ENCODE assay signal across 2 cellular contexts in the genomic region with DNA sequence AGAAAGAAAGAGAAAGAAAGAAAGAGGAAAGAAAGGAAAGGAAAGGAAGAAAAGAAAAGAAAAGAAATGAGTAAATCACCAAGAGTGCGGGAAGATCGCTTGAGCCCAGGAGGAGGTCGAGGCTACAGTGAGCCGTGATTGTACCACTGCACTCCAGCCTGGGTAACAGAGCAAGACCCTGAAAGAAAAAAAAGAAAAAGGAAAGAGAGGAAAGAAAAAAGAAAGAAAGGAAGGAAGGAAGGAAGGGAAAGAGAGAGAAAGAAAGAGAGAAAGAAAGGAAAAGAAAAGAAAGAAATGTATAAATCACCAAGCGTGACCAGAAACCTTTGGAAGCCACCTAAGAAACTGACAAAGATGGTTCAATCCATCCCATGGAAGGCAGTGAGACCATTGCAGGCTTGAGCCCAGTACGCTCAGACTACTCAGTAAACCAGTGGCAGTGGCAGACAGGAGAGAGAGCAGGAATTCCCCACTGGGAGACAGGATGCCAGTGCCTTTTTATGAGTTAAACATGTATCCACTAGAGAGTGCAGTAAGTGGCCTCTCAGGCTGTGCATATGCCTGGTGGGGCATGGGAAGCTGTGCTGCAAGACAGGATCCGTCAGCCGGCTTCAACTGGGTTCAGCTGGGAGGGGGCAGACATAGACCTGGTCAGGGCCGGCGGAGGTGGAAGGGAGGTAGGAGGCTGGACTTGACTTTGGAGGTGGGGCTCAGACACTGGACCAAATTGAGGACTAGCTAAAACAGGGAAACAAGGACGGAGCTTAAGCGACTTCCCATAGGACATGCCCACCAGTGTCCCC.
TF ChIP-seq lines count a peak whose summit lies in the region.

No MANE protein-coding gene starts in this region.

TF ChIP-seq in HEK293, 187 proteins besides CTCF, POLR2A, EP300 and RAD21:
- peak; percentile 93 for TF ChIP-seq ZNF366 (tag by site-specific recombination; conservative IDR thresholded peaks at IDR 0.05)
- peak; percentile 94 for TF ChIP-seq PRDM1 (tag by site-specific recombination; IDR thresholded peaks at IDR 0.05)
- no peak for TF ChIP-seq ZNF777 (tag by site-specific recombination; IDR thresholded peaks at IDR 0.05; ENCODE audit: borderline replicate concordance)
- TF ChIP-seq ZNF530 (tag by site-specific recombination; IDR thresholded peaks at IDR 0.05; ENCODE audit: low read depth), result no peak
- TF ChIP-seq ZNF148 (tag by site-specific recombination; IDR thresholded peaks at IDR 0.05; ENCODE audit: borderline replicate concordance), result 0 out of 2 replicates have a peak, but pooled peaks have one; percentile 14
- TF ChIP-seq ZNF133 (tag by site-specific recombination; IDR thresholded peaks at IDR 0.05), result no peak
- TF ChIP-seq PRDM10 (tag by site-specific recombination; IDR thresholded peaks at IDR 0.05), result peak; percentile 93
- no peak for TF ChIP-seq FEZF1 (tag by site-specific recombination; IDR thresholded peaks at IDR 0.05)
- no peak for TF ChIP-seq SCRT1 (tag by site-specific recombination; IDR thresholded peaks at IDR 0.05; ENCODE audit: borderline replicate concordance)

TF ChIP-seq in K562, 482 proteins besides CTCF, POLR2A, EP300 and RAD21 (continues in another document):
- peak; percentile 97 for TF ChIP-seq PRDM10 (IDR thresholded peaks at IDR 0.05; ENCODE audit: partially characterized antibody)
- TF ChIP-seq ZNF23 (CRISPR knock-in tag; IDR thresholded peaks at IDR 0.05), result no peak
- TF ChIP-seq SRSF7 (optimal IDR thresholded peaks at IDR 0.05; ENCODE audit: low read depth, low read length), result no peak
- TF ChIP-seq FOSL1 (tag; conservative IDR thresholded peaks at IDR 0.05), result no peak
- TF ChIP-seq RREB1 (CRISPR knock-in tag; IDR thresholded peaks at IDR 0.05), result no peak
- TF ChIP-seq GATA2 (CRISPR knock-in tag; IDR thresholded peaks at IDR 0.05), result no peak
- TF ChIP-seq GTF2A2 (tag; IDR thresholded peaks at IDR 0.05), result no peak
- no peak for TF ChIP-seq ASH1L (IDR thresholded peaks at IDR 0.05; ENCODE audit: borderline replicate concordance, low read depth, partially characterized antibody)
- TF ChIP-seq ELK3 (CRISPR knock-in tag; IDR thresholded peaks at IDR 0.05), result no peak
- no peak for TF ChIP-seq ZNF175 (CRISPR knock-in tag; IDR thresholded peaks at IDR 0.05; ENCODE audit: low read depth)
- TF ChIP-seq MYBL2 (IDR thresholded peaks at IDR 0.05; ENCODE audit: low read depth), result no peak; the same call in 1 of the 2 replicates
- no peak for TF ChIP-seq MYBL2 (CRISPR knock-in tag; IDR thresholded peaks at IDR 0.05; ENCODE audit: borderline replicate concordance)
- TF ChIP-seq SAP30 (IDR thresholded peaks at IDR 0.05; ENCODE audit: borderline replicate concordance, insufficient read depth, low read depth, low read length, poor library complexity, severe bottlenecking), result no peak
- TF ChIP-seq ZNF551 (CRISPR knock-in tag; IDR thresholded peaks at IDR 0.05), result no peak
- TF ChIP-seq, protein P1, sequence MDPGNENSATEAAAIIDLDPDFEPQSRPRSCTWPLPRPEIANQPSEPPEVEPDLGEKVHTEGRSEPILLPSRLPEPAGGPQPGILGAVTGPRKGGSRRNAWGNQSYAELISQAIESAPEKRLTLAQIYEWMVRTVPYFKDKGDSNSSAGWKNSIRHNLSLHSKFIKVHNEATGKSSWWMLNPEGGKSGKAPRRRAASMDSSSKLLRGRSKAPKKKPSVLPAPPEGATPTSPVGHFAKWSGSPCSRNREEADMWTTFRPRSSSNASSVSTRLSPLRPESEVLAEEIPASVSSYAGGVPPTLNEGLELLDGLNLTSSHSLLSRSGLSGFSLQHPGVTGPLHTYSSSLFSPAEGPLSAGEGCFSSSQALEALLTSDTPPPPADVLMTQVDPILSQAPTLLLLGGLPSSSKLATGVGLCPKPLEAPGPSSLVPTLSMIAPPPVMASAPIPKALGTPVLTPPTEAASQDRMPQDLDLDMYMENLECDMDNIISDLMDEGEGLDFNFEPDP (CRISPR knock-in tag; IDR thresholded peaks at IDR 0.05), result no peak
- no peak for TF ChIP-seq HNRNPLL (IDR thresholded peaks at IDR 0.05; ENCODE audit: low read depth, low read length, poor library complexity, severe bottlenecking)
- TF ChIP-seq KAT2B (IDR thresholded peaks at IDR 0.05; ENCODE audit: low read depth, low read length), result no peak
- TF ChIP-seq ZNF512 (tag; IDR thresholded peaks at IDR 0.05), result peak; percentile 100
- TF ChIP-seq ZNF79 (CRISPR knock-in tag; IDR thresholded peaks at IDR 0.05; ENCODE audit: low read depth), result no peak
- no peak for TF ChIP-seq RHOXF2B (CRISPR knock-in tag; conservative IDR thresholded peaks at IDR 0.05)
- no peak for TF ChIP-seq ZNF445 (CRISPR knock-in tag; IDR thresholded peaks at IDR 0.05; ENCODE audit: low read depth)
- no peak for TF ChIP-seq PHF21A (IDR thresholded peaks at IDR 0.05; ENCODE audit: borderline replicate concordance, low read depth)
- TF ChIP-seq SFPQ (IDR thresholded peaks at IDR 0.05; ENCODE audit: low read depth, low read length), result no peak
- no peak for TF ChIP-seq FUS (optimal IDR thresholded peaks at IDR 0.05; ENCODE audit: low read depth, low read length)
- 0 out of 2 replicates have a peak, but pooled peaks have one; percentile 28 for TF ChIP-seq ZBTB26 (CRISPR knock-in tag; IDR thresholded peaks at IDR 0.05)
- TF ChIP-seq PURB (CRISPR knock-in tag; IDR thresholded peaks at IDR 0.05; ENCODE audit: low read depth), result no peak
- TF ChIP-seq NFXL1 (CRISPR knock-in tag; IDR thresholded peaks at IDR 0.05), result no peak
- no peak for TF ChIP-seq ZNF124 (CRISPR knock-in tag; IDR thresholded peaks at IDR 0.05)
- peak; percentile 45 for TF ChIP-seq ZNF280A (IDR thresholded peaks at IDR 0.05; ENCODE audit: low read depth, partially characterized antibody)
- no peak for TF ChIP-seq SAFB (IDR thresholded peaks at IDR 0.05; ENCODE audit: borderline replicate concordance, low read depth, low read length)
